25 cellular contexts compared by ENCODE assay signal in the genomic region with DNA sequence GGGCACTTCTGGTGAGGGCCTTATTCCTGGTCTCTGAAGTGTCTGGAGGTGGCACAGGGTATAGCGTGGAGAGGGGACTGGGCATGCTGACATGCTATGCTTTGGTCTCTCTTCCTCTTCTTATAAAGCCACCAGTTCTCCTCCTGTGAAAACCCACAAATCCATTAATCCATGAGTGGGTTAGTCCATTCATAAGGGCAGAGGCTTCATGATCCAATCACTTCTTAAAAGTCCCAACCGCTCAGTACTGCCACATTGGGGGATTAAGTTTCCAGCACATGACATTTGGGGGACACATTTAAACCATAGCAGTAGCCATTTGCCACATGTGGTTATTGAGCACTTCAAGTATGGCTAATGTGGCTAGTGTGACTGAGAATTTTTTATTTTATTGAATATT. TPM values are rescaled to one million over a fixed set of nuclear protein-coding genes. Genes with fewer than 3 reads are reported as not detected.
DNase-seq lines count a peak whose midpoint lies in the region; ATAC-seq, FAIRE-seq and TF ChIP-seq lines count a peak whose summit lies in the region.
"Had no signal": no experiment of that assay in that cellular context is flagged by ENCODE, and none has a peak within 500 bp of the region (broad histone marks: within the 10 kb centered on the region; RNA-seq: fewer than 3 reads in every experiment).

No MANE protein-coding gene starts in this region.

- no peak overlapping the region for H3K14ac ChIP-seq in IMR-90 (replicated peaks; ENCODE audit: low read depth, low read length)

- H3K23ac ChIP-seq in IMR-90 (ENCODE audit: low read depth, low read length): no peak overlapping the region

- BruUV-seq in IMR-90 (replicated peaks; lab: Mats Ljungman, UMichigan) (no TSS peak), K562 (replicated peaks; lab: Mats Ljungman, UMichigan) (no TSS peak)

- H4K20me1 ChIP-seq in IMR-90 (ENCODE audit: insufficient read depth, low read length): no peaks in the 10 kb centered on the region
- H4K20me1 ChIP-seq in K562 (replicated peaks; ENCODE audit: control insufficient read depth, insufficient read depth, low read length): no peaks in the 10 kb centered on the region
- H4K20me1 ChIP-seq: BLaER1 treated with 17β-estradiol and CSF1 and Interleukin-3, amounts not matched to agents 10 nM and 100 nM had no signal

- H3K79me1 ChIP-seq in IMR-90 (ENCODE audit: low read depth in 1 of 2, low read length in 2 of 2): peaks cover 0 to 16% of the 10 kb centered on the region in 2 experiments; a peak in 2 of 4 replicates

- no peak for FAIRE-seq in K562 (lab: Jason Lieb, UNC)
- FAIRE-seq: GM19239, H54, RCC 7860 had no signal

- no peak for TF ChIP-seq EP300 in K562 (IDR thresholded peaks at IDR 0.05; ENCODE audit: low read length)

- no peak overlapping the region for H3K18ac ChIP-seq in IMR-90 (ENCODE audit: low read depth, low read length)

- TF ChIP-seq RAD21 in IMR-90 (IDR thresholded peaks at IDR 0.05; ENCODE audit: low read length): no peak
- no peak for TF ChIP-seq RAD21 in K562 (CRISPR knock-in tag; conservative IDR thresholded peaks at IDR 0.05 in 1 of 2, IDR thresholded peaks at IDR 0.05 in 1 of 2)

- no peak overlapping the region for H4K8ac ChIP-seq in IMR-90 (ENCODE audit: low read depth in 2 of 2, low read length in 2 of 2)

- no peak overlapping the region for H2BK15ac ChIP-seq in IMR-90 (ENCODE audit: low read depth, low read length)

- no peak overlapping the region for H4K5ac ChIP-seq in IMR-90 (ENCODE audit: low read depth, low read length)

- peaks cover 17% of the 10 kb centered on the region for H3K9me1 ChIP-seq in IMR-90 (ENCODE audit: insufficient read depth, low read length)
- H3K9me1 ChIP-seq in K562 (ENCODE audit: control insufficient read depth, insufficient read depth, low read length): no peaks in the 10 kb centered on the region

- H2BK20ac ChIP-seq in IMR-90 (ENCODE audit: low read depth, low read length): no peak overlapping the region; the same call in 1 of the 2 replicates

- ATAC-seq in IMR-90 (ENCODE audit: low read depth) (no peak), K562 (no peak), HG03280 (IDR thresholded peaks at IDR 0.05; ENCODE audit: unreplicated experiment) (no peak), GM21717 (IDR thresholded peaks at IDR 0.05; ENCODE audit: unreplicated experiment) (no peak)
- ATAC-seq: CD8-positive, alpha-beta T cell; Right ventricle myocardium inferior had no signal

- H3K27ac ChIP-seq in IMR-90 (ENCODE audit: insufficient read depth, low read length) (no peak overlapping the region), K562 (ENCODE audit: extremely low read depth, low read depth, low read length) (peak overlapping the region; percentile 99)
- H3K27ac ChIP-seq: SJSA1 had no signal

- H3K79me2 ChIP-seq in K562 (ENCODE audit: control insufficient read depth, insufficient read depth, low read length): peaks cover 33% of the 10 kb centered on the region

- no peak overlapping the region; the same call in 1 of the 2 replicates for H3K4ac ChIP-seq in IMR-90 (ENCODE audit: low read depth, low read length)

- H3K9ac ChIP-seq in IMR-90 (ENCODE audit: low read depth, low read length): no peak overlapping the region
- H3K9ac ChIP-seq in K562 (ENCODE audit: insufficient read depth in 1 of 2, low read depth in 2 of 2, low read length in 2 of 2): peak overlapping the region in 1 of 2 experiments; percentile 68; a peak in 1 of 4 replicates
- H3K9ac ChIP-seq: BLaER1 treated with 17β-estradiol and CSF1 and Interleukin-3, amounts not matched to agents 10 nM and 100 nM had no signal

- POLR2A ChIA-PET in IMR-90 (lab: Charles Lee; ENCODE audit: unreplicated experiment): no interaction called here
- POLR2A ChIA-PET in K562 (lab: Yijun Ruan, JAX): interaction anchor here (0.6 to 1.4 kb wide), 2 partner anchors 10 to 29 kb away, joined by 3 read pairs; a partner anchor contains a TSS

- no peak overlapping the region for H3K56ac ChIP-seq in IMR-90 (ENCODE audit: extremely low read depth, insufficient read depth, low read length)

- intact Hi-C loops in IMR-90 (cut with micrococcal nuclease) (no loop called here), K562 (cut with micrococcal nuclease) (no loop called here)

- no peak overlapping the region for H2AK9ac ChIP-seq in IMR-90 (replicated peaks; ENCODE audit: low read depth, low read length, poor library complexity)

- no peak overlapping the region for H4K91ac ChIP-seq in IMR-90 (ENCODE audit: insufficient read depth, low read depth, low read length)

- 0 out of 2 replicates have a peak overlapping the region, but pooled peaks have one; percentile 38 for H2BK120ac ChIP-seq in IMR-90 (ENCODE audit: low read depth, low read length)

- in situ Hi-C loops in IMR-90 (cut with MboI; ENCODE audit: low sequenced_read_pairs): no loop called here
- in situ Hi-C loops in K562 (cut with MboI): no loop called here

- WGBS in IMR-90 (ENCODE audit: extremely low coverage in 2 of 2, insufficient read length in 1 of 2), 2 experiments: no CpG with 5 or more reads among the region's 2 CpGs
- WGBS in K562 (ENCODE audit: insufficient coverage, low coverage, missing lambda C conversion rate): 50% methylated on average over 2 of the region's 2 CpGs

- no peak overlapping the region for H3K4me3 ChIP-seq in IMR-90 (ENCODE audit: insufficient read depth, low read depth, low read length)
- no peak overlapping the region for H3K4me3 ChIP-seq in K562
- H3K4me3 ChIP-seq: BLaER1 treated with 17β-estradiol and CSF1 and Interleukin-3, amounts not matched to agents 10 nM and 100 nM; SJSA1 had no signal

- no peaks in the 10 kb centered on the region for H3K36me3 ChIP-seq in IMR-90 (ENCODE audit: control insufficient read depth, insufficient read depth, low read length)
- H3K36me3 ChIP-seq in K562 (ENCODE audit: control insufficient read depth, insufficient read depth, low read length): no peaks in the 10 kb centered on the region; the same call in 2 of the 3 replicates
- H3K36me3 ChIP-seq: BLaER1 treated with 17β-estradiol and CSF1 and Interleukin-3, amounts not matched to agents 10 nM and 100 nM; SJSA1 had no signal

- no peaks in the 10 kb centered on the region for H3K9me3 ChIP-seq in IMR-90 (ENCODE audit: control insufficient read depth, insufficient read depth, low read length)
- no peaks in the 10 kb centered on the region for H3K9me3 ChIP-seq in K562 (replicated peaks; ENCODE audit: control insufficient read depth, insufficient read depth, low read depth, low read length)
- H3K9me3 ChIP-seq: BLaER1 treated with 17β-estradiol and CSF1 and Interleukin-3, amounts not matched to agents 10 nM and 100 nM; SJSA1 had no signal

- dilution Hi-C loops in IMR-90 (cut with HindIII; ENCODE audit: low sequenced_read_pairs, unreplicated experiment): no loop called here

- CTCF ChIA-PET in IMR-90 (lab: Yijun Ruan, JAX) (no interaction called here), K562 (lab: Yijun Ruan, JAX; ENCODE audit: low intra/inter-chr PET ratio) (no interaction called here)

- no peak overlapping the region for H3K4me2 ChIP-seq in IMR-90 (ENCODE audit: low read depth, low read length)
- no peak overlapping the region for H3K4me2 ChIP-seq in K562 (ENCODE audit: insufficient read depth, low read length)

- no peak overlapping the region for H2AFZ ChIP-seq in IMR-90 (replicated peaks; ENCODE audit: low read length, poor library complexity)
- H2AFZ ChIP-seq in K562 (ENCODE audit: low read depth, low read length): no peak overlapping the region

- no peak for DNase-seq in IMR-90
- peak; percentile 87 for DNase-seq in NCI-H82 (lab: John Stamatoyannopoulos, UW)
- DNase-seq in K562 (ENCODE audit: extremely low read depth in 1 of 4, low spot score in 3 of 4): no peak
- DNase-seq in DMS153 treated with DMSO at 0.1 percent for 48 hours (lab: John Stamatoyannopoulos, UW; ENCODE audit: unreplicated experiment): no peak
- DNase-seq in epidermal melanocyte (ENCODE audit: insufficient read length, low spot score): no peak
- DNase-seq: CD8-positive, alpha-beta T cell; EL; GF-D8; HFFc6; Kasumi-1; NCI-H1092 treated with DMSO at 0.1 percent for 48 hours; NCI-H1436 treated with DMSO at 0.1 percent for 48 hours; NCI-H1930; NCI-H2227 treated with DMSO at 0.1 percent for 48 hours; NCI-H510A; NK-92 treated with Interleukin-12 subunit alpha and Interleukin-12 subunit beta, amount 100 ng/mL, for 24 hours; T-helper 1 cell had no signal

- no peak for TF ChIP-seq CTCF in IMR-90 (conservative IDR thresholded peaks at IDR 0.05; ENCODE audit: low read depth, low read length)
- TF ChIP-seq CTCF in K562 (IDR thresholded peaks at IDR 0.05 in 2 of 3, conservative IDR thresholded peaks at IDR 0.05 in 1 of 3; ENCODE audit: insufficient read depth in 2 of 3, low read depth in 1 of 3, low read length in 3 of 3): no peak

- no peak overlapping the region for H2BK5ac ChIP-seq in IMR-90 (ENCODE audit: low read depth, low read length, poor library complexity, severe bottlenecking)

- TF ChIP-seq POLR2A in IMR-90 (IDR thresholded peaks at IDR 0.05; ENCODE audit: low read depth, low read length): no peak
- no peak for TF ChIP-seq POLR2A in K562 (conservative IDR thresholded peaks at IDR 0.05)

- peaks cover 16% of the 10 kb centered on the region for H3K4me1 ChIP-seq in IMR-90 (ENCODE audit: control insufficient read depth, insufficient read depth, low read length)
- H3K4me1 ChIP-seq in K562 (replicated peaks in 1 of 2; ENCODE audit: control insufficient read depth in 2 of 2, insufficient read depth in 2 of 2, low read length in 2 of 2): peaks cover 51 to 55% of the 10 kb centered on the region in 2 experiments

- H3K27me3 ChIP-seq in IMR-90 (ENCODE audit: control insufficient read depth, insufficient read depth, low read length): no peaks in the 10 kb centered on the region
- H3K27me3 ChIP-seq in K562 (ENCODE audit: control insufficient read depth in 2 of 2, insufficient read depth in 2 of 2, low read length in 2 of 2): no peaks in the 10 kb centered on the region
- H3K27me3 ChIP-seq: BLaER1 treated with 17β-estradiol and CSF1 and Interleukin-3, amounts not matched to agents 10 nM and 100 nM; SJSA1 had no signal

- H2AK5ac ChIP-seq in IMR-90 (ENCODE audit: low read depth, low read length): no peak overlapping the region

RNA-seq across cellular contexts. Expression of a gene that starts 3.8 kb away (rescaled TPM):
- total RNA-seq in IMR-90 (2012; rRNA removed): 15.0 and 18.5 TPM in 2 replicates
- polyA plus RNA-seq in IMR-90 (2012; rRNA removed): 23.2 and 23.4 TPM in 2 replicates
- 15.9 and 35.9 TPM in 2 replicates for polyA plus RNA-seq in IMR-90 (2012; cell fraction: cytosol; rRNA removed)
- polyA plus RNA-seq in IMR-90 (2012; cell fraction: nucleus; rRNA removed; ENCODE audit: low replicate concordance): 13.3 and 22.2 TPM in 2 replicates
- total RNA-seq in K562 (2011; cell fraction: chromatin; rRNA removed; ENCODE audit: low replicate concordance): 20.3 and 47.6 TPM in 2 replicates
- 45.7 and 51.3 TPM in 2 replicates for total RNA-seq in K562 (2011; cell fraction: nucleolus; rRNA removed)
- total RNA-seq in K562 (2011; cell fraction: nucleoplasm; rRNA removed): 38.2 and 39.5 TPM in 2 replicates
- total RNA-seq in K562 (2014; rRNA removed): 113 and 114 TPM in 2 replicates
- total RNA-seq in K562 (2014; rRNA removed; fragmentation: Illumina TruSeq; extraction: Trizol): 43.5 and 47.4 TPM in 2 replicates
- 22.1 and 23.0 TPM in 2 replicates for total RNA-seq in K562 (2015; rRNA removed; fragmentation: Illumina TruSeq; extraction: Trizol)
- 102 and 110 TPM in 2 replicates for total RNA-seq in K562 (2021)
- polyA plus RNA-seq in K562 (2011; rRNA removed): 44.4 and 114 TPM in 2 replicates
- 105 and 109 TPM in 2 replicates for polyA plus RNA-seq in K562 (2011; cell fraction: cytosol; rRNA removed)
- 42.6 and 66.5 TPM in 2 replicates for polyA plus RNA-seq in K562 (2011; cell fraction: nucleus; rRNA removed)
- polyA plus RNA-seq in K562 (2012): 40.1 and 401 TPM in 2 replicates
- polyA plus RNA-seq in K562 (2014; fragmentation: Illumina TruSeq; extraction: Trizol): 55.3 and 78.6 TPM in 2 replicates
- polyA plus RNA-seq in K562 (2014; fragmentation: Nextera tagmentation; extraction: Ambion mirVana): 10 to 100 TPM; 12.1 to 14.9 TPM
- polyA plus RNA-seq in K562 (2014; rRNA removed): 78.8 and 80.6 TPM in 2 replicates
- polyA minus RNA-seq in K562 (2011; rRNA and poly(A)+ RNA removed): 33.3 and 53.8 TPM in 2 replicates
- polyA minus RNA-seq in K562 (2011; cell fraction: cytosol; rRNA and poly(A)+ RNA removed): 37.2 and 88.9 TPM in 2 replicates
- 9.7 and 26.4 TPM in 2 replicates for polyA minus RNA-seq in K562 (2011; cell fraction: nucleus; rRNA and poly(A)+ RNA removed)

RNA-seq across cellular contexts. Expression of a gene that starts 29.8 kb away (rescaled TPM):
- 9.9 and 17.5 TPM in 2 replicates for total RNA-seq in IMR-90 (2012; rRNA removed)
- polyA plus RNA-seq in IMR-90 (2012; rRNA removed): 75.1 and 101 TPM in 2 replicates
- polyA plus RNA-seq in IMR-90 (2012; cell fraction: cytosol; rRNA removed): 67.5 and 73.6 TPM in 2 replicates
- 35.0 and 62.6 TPM in 2 replicates for polyA plus RNA-seq in IMR-90 (2012; cell fraction: nucleus; rRNA removed; ENCODE audit: low replicate concordance)
- total RNA-seq in K562 (2011; cell fraction: chromatin; rRNA removed; ENCODE audit: low replicate concordance): 9.8 and 24.5 TPM in 2 replicates
- 24.9 and 37.9 TPM in 2 replicates for total RNA-seq in K562 (2011; cell fraction: nucleolus; rRNA removed)
- total RNA-seq in K562 (2011; cell fraction: nucleoplasm; rRNA removed): 34.2 and 46.5 TPM in 2 replicates
- 11.1 and 21.5 TPM in 2 replicates for total RNA-seq in K562 (2014; rRNA removed)
- 6.7 and 7.5 TPM in 2 replicates for total RNA-seq in K562 (2014; rRNA removed; fragmentation: Illumina TruSeq; extraction: Trizol)
- 7.8 and 9.6 TPM in 2 replicates for total RNA-seq in K562 (2015; rRNA removed; fragmentation: Illumina TruSeq; extraction: Trizol)
- 26.7 and 28.5 TPM in 2 replicates for total RNA-seq in K562 (2021)
- 13.1 and 37.5 TPM in 2 replicates for polyA plus RNA-seq in K562 (2011; rRNA removed)
- polyA plus RNA-seq in K562 (2011; cell fraction: cytosol; rRNA removed): 54.0 and 57.8 TPM in 2 replicates
- polyA plus RNA-seq in K562 (2011; cell fraction: nucleus; rRNA removed): 24.4 and 24.6 TPM in 2 replicates
- 21.9 and 37.5 TPM in 2 replicates for polyA plus RNA-seq in K562 (2012)
- polyA plus RNA-seq in K562 (2014; fragmentation: Illumina TruSeq; extraction: Trizol): 24.3 and 24.7 TPM in 2 replicates
- 1 to 10 TPM; 7.9 to 8.3 TPM for polyA plus RNA-seq in K562 (2014; fragmentation: Nextera tagmentation; extraction: Ambion mirVana)
- 24.8 and 29.7 TPM in 2 replicates for polyA plus RNA-seq in K562 (2014; rRNA removed)
- 8.2 and 13.0 TPM in 2 replicates for polyA minus RNA-seq in K562 (2011; rRNA and poly(A)+ RNA removed)
- polyA minus RNA-seq in K562 (2011; cell fraction: cytosol; rRNA and poly(A)+ RNA removed): 14.1 and 27.3 TPM in 2 replicates
- polyA minus RNA-seq in K562 (2011; cell fraction: nucleus; rRNA and poly(A)+ RNA removed): 5.0 and 5.7 TPM in 2 replicates

RNA-seq across cellular contexts. Expression of a gene that starts 31.3 kb away (rescaled TPM):
- 29.2 and 29.9 TPM in 2 replicates for total RNA-seq in IMR-90 (2012; rRNA removed)
- polyA plus RNA-seq in IMR-90 (2012; rRNA removed): 84.2 and 89.4 TPM in 2 replicates
- polyA plus RNA-seq in IMR-90 (2012; cell fraction: cytosol; rRNA removed): 51.3 and 95.8 TPM in 2 replicates
- 154 and 323 TPM in 2 replicates for polyA plus RNA-seq in IMR-90 (2012; cell fraction: nucleus; rRNA removed; ENCODE audit: low replicate concordance)
- 91.7 and 117 TPM in 2 replicates for total RNA-seq in K562 (2011; cell fraction: chromatin; rRNA removed; ENCODE audit: low replicate concordance)
- total RNA-seq in K562 (2011; cell fraction: nucleolus; rRNA removed): 53.4 and 61.7 TPM in 2 replicates
- total RNA-seq in K562 (2011; cell fraction: nucleoplasm; rRNA removed): 62.0 and 75.0 TPM in 2 replicates
- 46.1 and 58.1 TPM in 2 replicates for total RNA-seq in K562 (2014; rRNA removed)
- total RNA-seq in K562 (2014; rRNA removed; fragmentation: Illumina TruSeq; extraction: Trizol): 18.4 and 22.1 TPM in 2 replicates
- 18.0 and 19.3 TPM in 2 replicates for total RNA-seq in K562 (2015; rRNA removed; fragmentation: Illumina TruSeq; extraction: Trizol)
- total RNA-seq in K562 (2021): 51.7 and 54.2 TPM in 2 replicates
- polyA plus RNA-seq in K562 (2011; rRNA removed): 37.6 and 58.2 TPM in 2 replicates
- polyA plus RNA-seq in K562 (2011; cell fraction: cytosol; rRNA removed): 41.1 and 50.2 TPM in 2 replicates
- 71.7 and 92.4 TPM in 2 replicates for polyA plus RNA-seq in K562 (2011; cell fraction: nucleus; rRNA removed)
- polyA plus RNA-seq in K562 (2012): 38.5 and 194 TPM in 2 replicates
- polyA plus RNA-seq in K562 (2014; fragmentation: Illumina TruSeq; extraction: Trizol): 26.5 and 37.1 TPM in 2 replicates
- 1 to 10 TPM; 5.9 to 8.3 TPM for polyA plus RNA-seq in K562 (2014; fragmentation: Nextera tagmentation; extraction: Ambion mirVana)
- 52.7 and 59.3 TPM in 2 replicates for polyA plus RNA-seq in K562 (2014; rRNA removed)
- polyA minus RNA-seq in K562 (2011; rRNA and poly(A)+ RNA removed): 16.0 and 22.1 TPM in 2 replicates
- polyA minus RNA-seq in K562 (2011; cell fraction: cytosol; rRNA and poly(A)+ RNA removed): 16.1 and 28.0 TPM in 2 replicates
- polyA minus RNA-seq in K562 (2011; cell fraction: nucleus; rRNA and poly(A)+ RNA removed): 15.3 and 29.2 TPM in 2 replicates

RNA-seq across cellular contexts. Expression of a gene that starts 51.4 kb away (rescaled TPM):
- total RNA-seq in IMR-90 (2012; rRNA removed): 1.1 TPM in 2 replicates
- 6.2 and 6.4 TPM in 2 replicates for polyA plus RNA-seq in IMR-90 (2012; rRNA removed)
- polyA plus RNA-seq in IMR-90 (2012; cell fraction: cytosol; rRNA removed): 9.7 and 10.0 TPM in 2 replicates
- polyA plus RNA-seq in IMR-90 (2012; cell fraction: nucleus; rRNA removed; ENCODE audit: low replicate concordance): 15.8 and 22.6 TPM in 2 replicates
- total RNA-seq in K562 (2011; cell fraction: chromatin; rRNA removed; ENCODE audit: low replicate concordance): 5.5 and 9.5 TPM in 2 replicates
- 8.4 and 9.8 TPM in 2 replicates for total RNA-seq in K562 (2011; cell fraction: nucleolus; rRNA removed)
- total RNA-seq in K562 (2011; cell fraction: nucleoplasm; rRNA removed): 8.9 and 11.8 TPM in 2 replicates
- total RNA-seq in K562 (2014; rRNA removed): 6.5 and 9.2 TPM in 2 replicates
- 1.3 and 1.4 TPM in 2 replicates for total RNA-seq in K562 (2014; rRNA removed; fragmentation: Illumina TruSeq; extraction: Trizol)
- 2.6 and 2.8 TPM in 2 replicates for total RNA-seq in K562 (2015; rRNA removed; fragmentation: Illumina TruSeq; extraction: Trizol)
- total RNA-seq in K562 (2021): 26.1 and 26.3 TPM in 2 replicates
- polyA plus RNA-seq in K562 (2011; rRNA removed): 1.8 and 3.5 TPM in 2 replicates
- polyA plus RNA-seq in K562 (2011; cell fraction: cytosol; rRNA removed): 2.4 and 2.8 TPM in 2 replicates
- polyA plus RNA-seq in K562 (2011; cell fraction: nucleus; rRNA removed): 9.5 and 9.7 TPM in 2 replicates
- polyA plus RNA-seq in K562 (2012): 13.7 and 13.9 TPM in 2 replicates
- polyA plus RNA-seq in K562 (2014; fragmentation: Illumina TruSeq; extraction: Trizol): 6.7 and 7.4 TPM in 2 replicates
- under 1 TPM; 0.42 to 0.48 TPM for polyA plus RNA-seq in K562 (2014; fragmentation: Nextera tagmentation; extraction: Ambion mirVana)
- 6.7 and 9.6 TPM in 2 replicates for polyA plus RNA-seq in K562 (2014; rRNA removed)
- 2.0 and 2.9 TPM in 2 replicates for polyA minus RNA-seq in K562 (2011; rRNA and poly(A)+ RNA removed)
- polyA minus RNA-seq in K562 (2011; cell fraction: cytosol; rRNA and poly(A)+ RNA removed): 4.7 and 7.1 TPM in 2 replicates
- polyA minus RNA-seq in K562 (2011; cell fraction: nucleus; rRNA and poly(A)+ RNA removed): 2.7 and 5.2 TPM in 2 replicates
